ENCODE assay signal across 16 cellular contexts in the genomic region with DNA sequence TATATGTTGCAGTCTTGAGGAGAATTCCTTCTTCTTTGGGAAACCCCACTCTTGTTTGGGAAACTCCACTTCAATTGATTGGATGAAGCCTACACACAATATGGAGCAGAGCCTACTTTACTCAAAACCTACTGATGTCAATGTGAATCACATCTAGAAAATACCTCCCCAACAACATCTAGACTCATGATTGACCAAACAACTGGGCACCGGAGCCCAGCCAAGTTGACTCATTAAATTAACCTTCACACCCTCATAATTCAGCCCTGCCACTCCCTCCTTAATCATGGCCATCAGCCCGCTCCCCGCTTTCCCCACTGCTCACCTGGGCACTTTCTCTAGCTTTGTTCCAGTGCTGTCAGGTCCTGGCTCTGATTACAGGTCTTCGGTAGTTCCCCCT.
A peak's percentile ranks its signal among the peaks of the same experiment; 100 is the strongest.
DNase-seq lines count a peak whose midpoint lies in the region; ATAC-seq and TF ChIP-seq lines count a peak whose summit lies in the region.
"Had no signal": no experiment of that assay in that cellular context is flagged by ENCODE, and none has a peak within 500 bp of the region (broad histone marks: within the 10 kb centered on the region; RNA-seq: fewer than 3 reads in every experiment).

No MANE protein-coding gene starts in this region.

- H3K27me3 ChIP-seq in breast epithelium (no peaks in the 10 kb centered on the region), mammary epithelial cell (ENCODE audit: insufficient read depth, low read length) (no peaks in the 10 kb centered on the region)

- H3K4me3 ChIP-seq in breast epithelium = no peak overlapping the region
- H3K4me3 ChIP-seq in mammary epithelial cell (replicated peaks in 1 of 3; ENCODE audit: insufficient read depth in 1 of 3, low read depth in 2 of 3, low read length in 3 of 3) = no peak overlapping the region
- no peak overlapping the region for H3K4me3 ChIP-seq in fibroblast of mammary gland (ENCODE audit: control insufficient read depth, low read depth, low read length)

- H3K4me1 Mint-ChIP-seq in MCF 10A (ENCODE audit: insufficient read depth, unreplicated experiment) = peaks cover 24% of the 10 kb centered on the region
- no peaks in the 10 kb centered on the region for H3K4me1 Mint-ChIP-seq in natural killer cell
- H3K4me1 Mint-ChIP-seq: CD14-positive monocyte; CD8-positive, alpha-beta memory T cell had no signal

- no peak for TF ChIP-seq CTCF in MCF 10A (IDR thresholded peaks at IDR 0.05; ENCODE audit: unreplicated experiment)
- TF ChIP-seq CTCF in breast epithelium (IDR thresholded peaks at IDR 0.05) = no peak
- TF ChIP-seq CTCF in mammary epithelial cell (conservative IDR thresholded peaks at IDR 0.05 in 1 of 2, IDR thresholded peaks at IDR 0.05 in 1 of 2; ENCODE audit: extremely low read depth in 1 of 2, insufficient read depth in 1 of 2, low read depth in 1 of 2, low read length in 2 of 2) = no peak
- no peak for TF ChIP-seq CTCF in fibroblast of mammary gland (conservative IDR thresholded peaks at IDR 0.05; ENCODE audit: control insufficient read depth, insufficient read depth, low read depth, low read length)
- TF ChIP-seq CTCF in natural killer cell (IDR thresholded peaks at IDR 0.05) = no peak

- H2AFZ ChIP-seq in mammary epithelial cell (ENCODE audit: low read depth, low read length) = peak overlapping the region; percentile 7

- POLR2A ChIA-PET in MCF 10A (lab: Yijun Ruan, JAX) = interaction anchor here (1.2 to 3.5 kb wide), 3 partner anchors 9 to 19 kb away, joined by 3 to 13 read pairs (median 11); no protein-coding TSS in a partner anchor

- H3K27me3 Mint-ChIP-seq in MCF 10A (ENCODE audit: insufficient read depth, unreplicated experiment) = no peaks in the 10 kb centered on the region
- no peaks in the 10 kb centered on the region for H3K27me3 Mint-ChIP-seq in natural killer cell (ENCODE audit: low read depth in 2 of 2)

- peaks cover 6% of the 10 kb centered on the region for H3K36me3 Mint-ChIP-seq in MCF 10A (ENCODE audit: insufficient read depth, unreplicated experiment)
- no peaks in the 10 kb centered on the region for H3K36me3 Mint-ChIP-seq in natural killer cell
- H3K36me3 Mint-ChIP-seq: CD14-positive monocyte; CD8-positive, alpha-beta memory T cell had no signal

- no peaks in the 10 kb centered on the region for H3K79me2 ChIP-seq in mammary epithelial cell (ENCODE audit: insufficient read depth, low read length)

- H3K27ac Mint-ChIP-seq in MCF 10A (ENCODE audit: low read depth, unreplicated experiment) (peak overlapping the region; percentile 39), natural killer cell (no peak overlapping the region)
- H3K27ac Mint-ChIP-seq: CD14-positive monocyte; CD8-positive, alpha-beta memory T cell; HFFc6 had no signal

- H3K27ac ChIP-seq in breast epithelium (no peak overlapping the region), mammary epithelial cell (ENCODE audit: insufficient read depth, low read depth, low read length) (peak overlapping the region; percentile 76)
- H3K27ac ChIP-seq: 22Rv1 had no signal

- CTCF ChIA-PET in MCF 10A (lab: Yijun Ruan, JAX) (interaction anchor here (0.6 to 2.2 kb wide), 4 partner anchors 9 to 113 kb away, joined by 3 to 10 read pairs (median 5); no protein-coding TSS in a partner anchor), mammary epithelial cell (lab: Charles Lee; ENCODE audit: low non-redundant PET) (no interaction called here)

- peak; percentile 80 for DNase-seq in MCF 10A (ENCODE audit: unreplicated experiment)
- DNase-seq in breast epithelium (ENCODE audit: low spot score in 2 of 2) = no peak
- DNase-seq in mammary epithelial cell = peak; percentile 86
- DNase-seq in fibroblast of mammary gland (ENCODE audit: low read depth) = peak; percentile 64
- DNase-seq in NOMO-1 treated with dmso at 0.1 percent for 144 hours (lab: John Stamatoyannopoulos, UW; ENCODE audit: unreplicated experiment) = no peak
- no peak for DNase-seq in left ventricle myocardium superior
- DNase-seq in natural killer cell = no peak
- DNase-seq in NCI-H2171 (lab: John Stamatoyannopoulos, UW) = no peak
- DNase-seq: Caco-2; CD8-positive, alpha-beta memory T cell; DMS53; GF-D8; HCEC 1CT; HFFc6 had no signal

- H3K4me1 ChIP-seq in breast epithelium = no peaks in the 10 kb centered on the region
- peaks cover 20% of the 10 kb centered on the region for H3K4me1 ChIP-seq in mammary epithelial cell (ENCODE audit: insufficient read depth, low read length)

- H3K4me2 ChIP-seq in mammary epithelial cell (ENCODE audit: insufficient read depth, low read depth, low read length) = peak overlapping the region; percentile 29

- in situ Hi-C loops in mammary epithelial cell (cut with MboI; ENCODE audit: low sequenced_read_pairs in 2 of 2) = no loop called here

- H3K36me3 ChIP-seq in breast epithelium = no peaks in the 10 kb centered on the region
- H3K36me3 ChIP-seq in mammary epithelial cell (ENCODE audit: insufficient read depth, low read length) = no peaks in the 10 kb centered on the region

- 38% methylated on average over 4 of the region's 4 CpGs for WGBS in mammary epithelial cell (ENCODE audit: low coverage, missing lambda C conversion rate)

- H3K4me3 Mint-ChIP-seq in MCF 10A (ENCODE audit: unreplicated experiment) (no peak overlapping the region), natural killer cell (no peak overlapping the region)
- H3K4me3 Mint-ChIP-seq: CD14-positive monocyte; CD8-positive, alpha-beta memory T cell; HFFc6 had no signal

- H4K20me1 ChIP-seq in mammary epithelial cell (ENCODE audit: insufficient read depth, low read length) = no peaks in the 10 kb centered on the region

- H3K9me3 Mint-ChIP-seq in MCF 10A (ENCODE audit: unreplicated experiment) (no peaks in the 10 kb centered on the region), natural killer cell (peaks cover 3 to 7% of the 10 kb centered on the region in 2 donors)

- H3K9ac ChIP-seq in mammary epithelial cell (ENCODE audit: insufficient read depth, low read length) = no peak overlapping the region

- ATAC-seq in left ventricle myocardium superior = no peak
- no peak for ATAC-seq in natural killer cell

- TF ChIP-seq POLR2A in breast epithelium (IDR thresholded peaks at IDR 0.05) = no peak

- dilution Hi-C loops in mammary epithelial cell (cut with HindIII; ENCODE audit: low sequenced_read_pairs) = no loop called here

- no TSS peak for BruUV-seq in MCF 10A (replicated peaks; lab: Mats Ljungman, UMichigan)
- no TSS peak for BruUV-seq in mammary epithelial cell (replicated peaks; lab: Mats Ljungman, UMichigan)

- H3K9me3 ChIP-seq in breast epithelium = no peaks in the 10 kb centered on the region
- H3K9me3 ChIP-seq in mammary epithelial cell (replicated peaks; ENCODE audit: insufficient read depth, low read length) = no peaks in the 10 kb centered on the region

- intact Hi-C loops in MCF 10A (cut with micrococcal nuclease) (loop anchor here (2.0 kb wide), 1 partner anchor 18 kb away; no protein-coding TSS in a partner anchor), breast epithelium (cut with DNase I; ENCODE audit: low total_unique reads) (no loop called here), mammary epithelial cell (cut with micrococcal nuclease) (loop anchor here (10.0 kb wide), 1 partner anchor 218 kb away; no protein-coding TSS in a partner anchor), left ventricle myocardium superior (cut with micrococcal nuclease) (no loop called here), natural killer cell (cut with micrococcal nuclease) (no loop called here)

Comparison
In these comparisons a context has a peak if more than half of its experiments do, and no peak if none do; other contexts are left out.
1. DNase-seq: peak in MCF 10A (single experiment), mammary epithelial cell (single experiment) and fibroblast of mammary gland (single experiment); none in breast epithelium (0 of 2), NOMO-1 treated with dmso at 0.1 percent for 144 hours (single experiment), left ventricle myocardium superior (single experiment), natural killer cell (single experiment) and NCI-H2171 (single experiment).
2. intact Hi-C loops: an anchor here in MCF 10A (2.0 kb wide) and mammary epithelial cell (10.0 kb wide); none called in breast epithelium, left ventricle myocardium superior and natural killer cell.